ENCODE assay signal across 1 cellular context in the genomic region with DNA sequence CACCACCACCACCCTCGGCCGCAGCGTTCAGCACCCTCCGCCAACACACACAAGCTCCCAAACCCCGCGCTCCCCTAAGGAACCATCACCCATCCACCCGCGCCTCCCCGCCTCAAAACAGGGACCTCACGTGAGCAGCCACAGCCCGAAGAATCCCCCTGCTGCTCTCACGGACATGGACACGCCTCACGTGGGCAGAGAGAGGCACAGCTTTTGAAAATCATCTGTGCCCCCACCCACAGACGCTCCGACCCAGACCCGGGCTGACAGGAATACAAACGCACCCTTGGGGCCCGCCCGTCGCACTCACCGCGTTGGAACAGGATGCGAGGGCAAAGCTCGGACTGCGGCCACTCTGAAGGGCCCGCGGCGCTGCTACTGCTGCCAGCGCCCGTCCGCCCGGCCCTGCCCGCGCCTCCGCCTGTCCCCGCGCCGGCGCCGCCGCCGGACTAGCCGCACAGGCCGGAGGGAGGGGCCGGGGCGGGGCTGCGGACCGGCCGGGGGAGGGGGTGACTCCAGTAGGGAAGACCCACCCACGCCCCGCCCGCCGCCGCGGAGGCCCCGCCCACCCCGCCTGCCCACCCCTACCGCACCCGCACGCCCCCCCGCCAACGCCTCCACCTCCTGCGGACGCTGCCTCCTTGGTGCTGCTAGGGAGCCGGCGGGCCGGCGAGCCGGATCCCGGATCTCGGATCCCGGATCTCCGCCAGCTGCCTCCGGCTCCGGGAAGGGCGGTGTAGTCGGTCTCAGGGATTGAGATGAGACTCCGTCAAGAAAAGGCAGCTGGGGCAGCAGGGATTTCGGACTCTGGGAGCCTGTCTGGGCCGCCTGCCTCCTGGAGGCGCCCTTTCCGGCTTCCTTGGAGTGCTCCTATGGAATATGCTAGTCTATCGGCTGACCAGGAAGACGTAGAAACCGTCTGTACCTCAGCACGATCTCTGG.
TF ChIP-seq lines count a peak whose summit lies in the region.

A gene (minus strand): TSS at position 461 of the 942 bp plus-strand sequence. CDS start 8,246 bp downstream, outside the sequence.

TF ChIP-seq in H1, 55 proteins besides CTCF, POLR2A, EP300 and RAD21:
- TF ChIP-seq JUN (IDR thresholded peaks at IDR 0.05; ENCODE audit: low read depth, low read length) (no peak), HDAC6 (IDR thresholded peaks at IDR 0.05; ENCODE audit: low read depth, low read length) (no peak), SP4 (IDR thresholded peaks at IDR 0.05; ENCODE audit: low read length) (no peak), MAFK (IDR thresholded peaks at IDR 0.05; ENCODE audit: low read depth, low read length) (no peak), CREB1 (IDR thresholded peaks at IDR 0.05) (0 out of 2 replicates have a peak, but pooled peaks have one; percentile 6), TAF7 (optimal IDR thresholded peaks at IDR 0.05; ENCODE audit: borderline replicate concordance, low read depth, low read length) (no peak), KDM5A (IDR thresholded peaks at IDR 0.05; ENCODE audit: low read length) (no peak), KDM4A (IDR thresholded peaks at IDR 0.05; ENCODE audit: low read depth, low read length, severe bottlenecking) (peak; percentile 66), CBX5 (IDR thresholded peaks at IDR 0.05; ENCODE audit: low read depth, low read length) (no peak), POLR2AphosphoS5 (IDR thresholded peaks at IDR 0.05; ENCODE audit: low read depth, low read length) (peak; percentile 19; the same call in 1 of the 2 replicates), RBBP5 (IDR thresholded peaks at IDR 0.05; ENCODE audit: borderline replicate concordance, low read depth, low read length) (no peak), RXRA (IDR thresholded peaks at IDR 0.05; ENCODE audit: insufficient read depth, low read depth, low read length) (no peak), TBP (IDR thresholded peaks at IDR 0.05; ENCODE audit: low read depth, low read length) (peak; percentile 44), JUND (IDR thresholded peaks at IDR 0.05; ENCODE audit: low read length) (no peak), FOSL1 (IDR thresholded peaks at IDR 0.05; ENCODE audit: insufficient read depth, low read depth, low read length) (no peak), CHD1 (IDR thresholded peaks at IDR 0.05; ENCODE audit: low read depth, low read length) (no peak), EGR1 (IDR thresholded peaks at IDR 0.05; ENCODE audit: borderline replicate concordance, low read depth, low read length) (no peak), SRF (IDR thresholded peaks at IDR 0.05; ENCODE audit: low read depth, low read length) (no peak), YY1 (IDR thresholded peaks at IDR 0.05; ENCODE audit: low read depth, low read length) (no peak), SP1 (IDR thresholded peaks at IDR 0.05; ENCODE audit: low read depth, low read length) (peak; percentile 40; the same call in 1 of the 2 replicates), BRCA1 (IDR thresholded peaks at IDR 0.05; ENCODE audit: low read depth, low read length) (no peak), PHF8 (conservative IDR thresholded peaks at IDR 0.05; ENCODE audit: low read depth, low read length) (peak; percentile 46; the same call in 1 of the 2 replicates), SIN3A (conservative IDR thresholded peaks at IDR 0.05 in 1 of 2, IDR thresholded peaks at IDR 0.05 in 1 of 2; ENCODE audit: low read depth in 1 of 2, low read length in 2 of 2) (peak in 1 of 2 experiments; percentile 67; a peak in 1 of 4 replicates), BCL11A (IDR thresholded peaks at IDR 0.05; ENCODE audit: low read depth in 2 of 2, low read length in 2 of 2) (no peak), CBX8 (IDR thresholded peaks at IDR 0.05; ENCODE audit: borderline replicate concordance, low read depth, low read length) (no peak), SIRT6 (IDR thresholded peaks at IDR 0.05; ENCODE audit: low read length) (no peak), CHD2 (IDR thresholded peaks at IDR 0.05; ENCODE audit: low read length) (no peak), ZNF274 (IDR thresholded peaks at IDR 0.05; ENCODE audit: borderline replicate concordance, extremely low read depth, low read length) (no peak), RFX5 (IDR thresholded peaks at IDR 0.05; ENCODE audit: borderline replicate concordance, low read depth, low read length) (no peak), TEAD4 (IDR thresholded peaks at IDR 0.05; ENCODE audit: low read depth, low read length) (no peak), CEBPB (IDR thresholded peaks at IDR 0.05; ENCODE audit: low read depth, low read length) (no peak), NANOG (IDR thresholded peaks at IDR 0.05; ENCODE audit: insufficient read depth, low read depth, low read length, poor library complexity, severe bottlenecking) (no peak), POU5F1 (IDR thresholded peaks at IDR 0.05; ENCODE audit: low read depth, low read length) (no peak), TAF1 (IDR thresholded peaks at IDR 0.05; ENCODE audit: low read depth, low read length) (peak; percentile 58; the same call in 1 of the 2 replicates), SP2 (IDR thresholded peaks at IDR 0.05; ENCODE audit: low read length) (no peak), SAP30 (IDR thresholded peaks at IDR 0.05; ENCODE audit: insufficient read depth, insufficient replicate concordance, low read length) (no peak)
- TF ChIP-seq, protein P1, sequence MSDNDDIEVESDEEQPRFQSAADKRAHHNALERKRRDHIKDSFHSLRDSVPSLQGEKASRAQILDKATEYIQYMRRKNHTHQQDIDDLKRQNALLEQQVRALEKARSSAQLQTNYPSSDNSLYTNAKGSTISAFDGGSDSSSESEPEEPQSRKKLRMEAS (IDR thresholded peaks at IDR 0.05) = 0 out of 2 replicates have a peak, but pooled peaks have one; percentile 11
- TF ChIP-seq, protein P2, sequence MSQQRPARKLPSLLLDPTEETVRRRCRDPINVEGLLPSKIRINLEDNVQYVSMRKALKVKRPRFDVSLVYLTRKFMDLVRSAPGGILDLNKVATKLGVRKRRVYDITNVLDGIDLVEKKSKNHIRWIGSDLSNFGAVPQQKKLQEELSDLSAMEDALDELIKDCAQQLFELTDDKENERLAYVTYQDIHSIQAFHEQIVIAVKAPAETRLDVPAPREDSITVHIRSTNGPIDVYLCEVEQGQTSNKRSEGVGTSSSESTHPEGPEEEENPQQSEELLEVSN (IDR thresholded peaks at IDR 0.05) = no peak
- TF ChIP-seq, protein P3, sequence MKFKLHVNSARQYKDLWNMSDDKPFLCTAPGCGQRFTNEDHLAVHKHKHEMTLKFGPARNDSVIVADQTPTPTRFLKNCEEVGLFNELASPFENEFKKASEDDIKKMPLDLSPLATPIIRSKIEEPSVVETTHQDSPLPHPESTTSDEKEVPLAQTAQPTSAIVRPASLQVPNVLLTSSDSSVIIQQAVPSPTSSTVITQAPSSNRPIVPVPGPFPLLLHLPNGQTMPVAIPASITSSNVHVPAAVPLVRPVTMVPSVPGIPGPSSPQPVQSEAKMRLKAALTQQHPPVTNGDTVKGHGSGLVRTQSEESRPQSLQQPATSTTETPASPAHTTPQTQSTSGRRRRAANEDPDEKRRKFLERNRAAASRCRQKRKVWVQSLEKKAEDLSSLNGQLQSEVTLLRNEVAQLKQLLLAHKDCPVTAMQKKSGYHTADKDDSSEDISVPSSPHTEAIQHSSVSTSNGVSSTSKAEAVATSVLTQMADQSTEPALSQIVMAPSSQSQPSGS (IDR thresholded peaks at IDR 0.05; ENCODE audit: low read length) = no peak
- TF ChIP-seq, protein P4, sequence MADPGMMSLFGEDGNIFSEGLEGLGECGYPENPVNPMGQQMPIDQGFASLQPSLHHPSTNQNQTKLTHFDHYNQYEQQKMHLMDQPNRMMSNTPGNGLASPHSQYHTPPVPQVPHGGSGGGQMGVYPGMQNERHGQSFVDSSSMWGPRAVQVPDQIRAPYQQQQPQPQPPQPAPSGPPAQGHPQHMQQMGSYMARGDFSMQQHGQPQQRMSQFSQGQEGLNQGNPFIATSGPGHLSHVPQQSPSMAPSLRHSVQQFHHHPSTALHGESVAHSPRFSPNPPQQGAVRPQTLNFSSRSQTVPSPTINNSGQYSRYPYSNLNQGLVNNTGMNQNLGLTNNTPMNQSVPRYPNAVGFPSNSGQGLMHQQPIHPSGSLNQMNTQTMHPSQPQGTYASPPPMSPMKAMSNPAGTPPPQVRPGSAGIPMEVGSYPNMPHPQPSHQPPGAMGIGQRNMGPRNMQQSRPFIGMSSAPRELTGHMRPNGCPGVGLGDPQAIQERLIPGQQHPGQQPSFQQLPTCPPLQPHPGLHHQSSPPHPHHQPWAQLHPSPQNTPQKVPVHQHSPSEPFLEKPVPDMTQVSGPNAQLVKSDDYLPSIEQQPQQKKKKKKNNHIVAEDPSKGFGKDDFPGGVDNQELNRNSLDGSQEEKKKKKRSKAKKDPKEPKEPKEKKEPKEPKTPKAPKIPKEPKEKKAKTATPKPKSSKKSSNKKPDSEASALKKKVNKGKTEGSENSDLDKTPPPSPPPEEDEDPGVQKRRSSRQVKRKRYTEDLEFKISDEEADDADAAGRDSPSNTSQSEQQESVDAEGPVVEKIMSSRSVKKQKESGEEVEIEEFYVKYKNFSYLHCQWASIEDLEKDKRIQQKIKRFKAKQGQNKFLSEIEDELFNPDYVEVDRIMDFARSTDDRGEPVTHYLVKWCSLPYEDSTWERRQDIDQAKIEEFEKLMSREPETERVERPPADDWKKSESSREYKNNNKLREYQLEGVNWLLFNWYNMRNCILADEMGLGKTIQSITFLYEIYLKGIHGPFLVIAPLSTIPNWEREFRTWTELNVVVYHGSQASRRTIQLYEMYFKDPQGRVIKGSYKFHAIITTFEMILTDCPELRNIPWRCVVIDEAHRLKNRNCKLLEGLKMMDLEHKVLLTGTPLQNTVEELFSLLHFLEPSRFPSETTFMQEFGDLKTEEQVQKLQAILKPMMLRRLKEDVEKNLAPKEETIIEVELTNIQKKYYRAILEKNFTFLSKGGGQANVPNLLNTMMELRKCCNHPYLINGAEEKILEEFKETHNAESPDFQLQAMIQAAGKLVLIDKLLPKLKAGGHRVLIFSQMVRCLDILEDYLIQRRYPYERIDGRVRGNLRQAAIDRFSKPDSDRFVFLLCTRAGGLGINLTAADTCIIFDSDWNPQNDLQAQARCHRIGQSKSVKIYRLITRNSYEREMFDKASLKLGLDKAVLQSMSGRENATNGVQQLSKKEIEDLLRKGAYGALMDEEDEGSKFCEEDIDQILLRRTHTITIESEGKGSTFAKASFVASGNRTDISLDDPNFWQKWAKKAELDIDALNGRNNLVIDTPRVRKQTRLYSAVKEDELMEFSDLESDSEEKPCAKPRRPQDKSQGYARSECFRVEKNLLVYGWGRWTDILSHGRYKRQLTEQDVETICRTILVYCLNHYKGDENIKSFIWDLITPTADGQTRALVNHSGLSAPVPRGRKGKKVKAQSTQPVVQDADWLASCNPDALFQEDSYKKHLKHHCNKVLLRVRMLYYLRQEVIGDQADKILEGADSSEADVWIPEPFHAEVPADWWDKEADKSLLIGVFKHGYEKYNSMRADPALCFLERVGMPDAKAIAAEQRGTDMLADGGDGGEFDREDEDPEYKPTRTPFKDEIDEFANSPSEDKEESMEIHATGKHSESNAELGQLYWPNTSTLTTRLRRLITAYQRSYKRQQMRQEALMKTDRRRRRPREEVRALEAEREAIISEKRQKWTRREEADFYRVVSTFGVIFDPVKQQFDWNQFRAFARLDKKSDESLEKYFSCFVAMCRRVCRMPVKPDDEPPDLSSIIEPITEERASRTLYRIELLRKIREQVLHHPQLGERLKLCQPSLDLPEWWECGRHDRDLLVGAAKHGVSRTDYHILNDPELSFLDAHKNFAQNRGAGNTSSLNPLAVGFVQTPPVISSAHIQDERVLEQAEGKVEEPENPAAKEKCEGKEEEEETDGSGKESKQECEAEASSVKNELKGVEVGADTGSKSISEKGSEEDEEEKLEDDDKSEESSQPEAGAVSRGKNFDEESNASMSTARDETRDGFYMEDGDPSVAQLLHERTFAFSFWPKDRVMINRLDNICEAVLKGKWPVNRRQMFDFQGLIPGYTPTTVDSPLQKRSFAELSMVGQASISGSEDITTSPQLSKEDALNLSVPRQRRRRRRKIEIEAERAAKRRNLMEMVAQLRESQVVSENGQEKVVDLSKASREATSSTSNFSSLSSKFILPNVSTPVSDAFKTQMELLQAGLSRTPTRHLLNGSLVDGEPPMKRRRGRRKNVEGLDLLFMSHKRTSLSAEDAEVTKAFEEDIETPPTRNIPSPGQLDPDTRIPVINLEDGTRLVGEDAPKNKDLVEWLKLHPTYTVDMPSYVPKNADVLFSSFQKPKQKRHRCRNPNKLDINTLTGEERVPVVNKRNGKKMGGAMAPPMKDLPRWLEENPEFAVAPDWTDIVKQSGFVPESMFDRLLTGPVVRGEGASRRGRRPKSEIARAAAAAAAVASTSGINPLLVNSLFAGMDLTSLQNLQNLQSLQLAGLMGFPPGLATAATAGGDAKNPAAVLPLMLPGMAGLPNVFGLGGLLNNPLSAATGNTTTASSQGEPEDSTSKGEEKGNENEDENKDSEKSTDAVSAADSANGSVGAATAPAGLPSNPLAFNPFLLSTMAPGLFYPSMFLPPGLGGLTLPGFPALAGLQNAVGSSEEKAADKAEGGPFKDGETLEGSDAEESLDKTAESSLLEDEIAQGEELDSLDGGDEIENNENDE (IDR thresholded peaks at IDR 0.05; ENCODE audit: insufficient replicate concordance, low read length) = no peak
- TF ChIP-seq, protein P5, sequence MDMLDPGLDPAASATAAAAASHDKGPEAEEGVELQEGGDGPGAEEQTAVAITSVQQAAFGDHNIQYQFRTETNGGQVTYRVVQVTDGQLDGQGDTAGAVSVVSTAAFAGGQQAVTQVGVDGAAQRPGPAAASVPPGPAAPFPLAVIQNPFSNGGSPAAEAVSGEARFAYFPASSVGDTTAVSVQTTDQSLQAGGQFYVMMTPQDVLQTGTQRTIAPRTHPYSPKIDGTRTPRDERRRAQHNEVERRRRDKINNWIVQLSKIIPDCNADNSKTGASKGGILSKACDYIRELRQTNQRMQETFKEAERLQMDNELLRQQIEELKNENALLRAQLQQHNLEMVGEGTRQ (IDR thresholded peaks at IDR 0.05; ENCODE audit: low read length) = 0 out of 2 replicates have a peak, but pooled peaks have one; percentile 15
